ENCODE assay signal across 8 cellular contexts in the genomic region with DNA sequence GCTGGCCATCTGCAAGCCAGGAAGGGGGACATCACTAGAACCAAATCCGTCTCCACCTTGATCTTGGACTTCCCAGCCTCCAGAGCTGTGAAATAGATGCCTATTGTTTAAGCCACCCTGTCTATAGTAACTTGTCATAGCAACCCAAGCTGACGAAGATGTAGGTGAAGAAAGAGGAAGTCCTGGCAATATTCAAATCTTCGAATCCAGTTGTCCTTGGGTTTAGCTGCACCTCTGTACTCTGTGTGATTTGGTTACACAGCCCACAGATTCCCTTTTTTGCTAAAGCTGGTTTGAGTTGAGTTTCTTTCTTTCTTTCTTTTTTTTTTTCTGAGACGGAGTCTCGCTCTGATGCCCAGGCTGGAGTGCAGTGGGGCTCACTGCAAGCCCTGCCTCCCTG.
A peak's percentile ranks its signal among the peaks of the same experiment; 100 is the strongest.
DNase-seq lines count a peak whose midpoint lies in the region; ATAC-seq, FAIRE-seq and TF ChIP-seq lines count a peak whose summit lies in the region.

No MANE protein-coding gene starts in this region.

- SMC1A ChIA-PET in GM12878 (lab: Charles Lee; ENCODE audit: uncharacterized antibody, unreplicated experiment), result interaction anchor here (0.7 to 23.6 kb wide), 10 partner anchors 10 to 278 kb away, joined by 3 to 581 read pairs (median 16); a partner anchor contains a TSS

- peak; percentile 70 to 71; a peak in 3 of 4 replicates for TF ChIP-seq EP300 in GM12878 (IDR thresholded peaks at IDR 0.05; ENCODE audit: borderline replicate concordance in 1 of 2, control insufficient read depth in 1 of 2, low read depth in 2 of 2, low read length in 2 of 2)
- no peak for TF ChIP-seq EP300 in gastroesophageal sphincter (IDR thresholded peaks at IDR 0.05)

- ATAC-seq in GM18499 (IDR thresholded peaks at IDR 0.05; ENCODE audit: insufficient read depth, unreplicated experiment) (peak; percentile 74), GM21526 (IDR thresholded peaks at IDR 0.05; ENCODE audit: low FRiP score, unreplicated experiment) (peak; percentile 55), HG03378 (IDR thresholded peaks at IDR 0.05; ENCODE audit: unreplicated experiment) (peak; percentile 66), GM12878 (peak; percentile 68), gastroesophageal sphincter (no peak)
- no peak for ATAC-seq in stimulated activated naive CD8-positive, alpha-beta T cell treated with anti-CD3 and anti-CD28 coated beads, Interleukin-15, amount 100 ng/mL, for 72 hours

- RAD21 ChIA-PET in GM12878 (lab: Charles Lee; ENCODE audit: unreplicated experiment), result interaction anchor here (1.1 to 20.1 kb wide), 5 partner anchors 67 to 275 kb away, joined by 3 to 396 read pairs (median 5); a partner anchor contains a TSS

- POLR2A ChIA-PET in GM12878 (lab: Charles Lee), result interaction anchor here (0.9 to 3.4 kb wide), 3 partner anchors 113 to 275 kb away, joined by 3 to 18 read pairs (median 4); a partner anchor contains a TSS

- in situ Hi-C loops in GM12878 (cut with MboI), result loop anchor here (5.0 kb wide), 1 partner anchor 112 kb away; a partner anchor contains a TSS

- H3K36me3 ChIP-seq in GM12878 (ENCODE audit: control insufficient read depth in 2 of 2, insufficient read depth in 2 of 2, low read length in 1 of 2) (no peaks in the 10 kb centered on the region), gastroesophageal sphincter (no peaks in the 10 kb centered on the region)

- 1% methylated on average over 5 of the region's 5 CpGs for WGBS in GM12878 (ENCODE audit: insufficient coverage, insufficient replicate concordance, low lambda C conversion rate, missing lambda C conversion rate)
- 91 to 94% methylated on average over 2 to 5 of the region's 5 CpGs for WGBS in gastroesophageal sphincter (ENCODE audit: low coverage in 1 of 2), 2 donors

- no peak overlapping the region for H3K27ac Mint-ChIP-seq in progenitor cell of endocrine pancreas
- H3K27ac Mint-ChIP-seq in stimulated activated naive CD8-positive, alpha-beta T cell treated with anti-CD3 and anti-CD28 coated beads, Interleukin-15, amount 100 ng/mL, for 72 hours, result no peak overlapping the region

- no peak overlapping the region; the same call in 1 of the 2 replicates for H2AFZ ChIP-seq in GM12878 (ENCODE audit: control insufficient read depth, low read depth, low read length)

- CTCF ChIA-PET in GM12878 (lab: Yijun Ruan, JAX), result interaction anchor here (1.1 to 21.9 kb wide), 9 partner anchors 6 to 281 kb away, joined by 3 to 714 read pairs (median 4); a partner anchor contains a TSS

- intact Hi-C loops in GM12878 (cut with micrococcal nuclease; ENCODE audit: unreplicated experiment), result loop anchor here (10.0 kb wide), 1 partner anchor 439 kb away; no protein-coding TSS in a partner anchor

- H3K4me1 Mint-ChIP-seq in progenitor cell of endocrine pancreas (ENCODE audit: low read depth), result peaks cover 22% of the 10 kb centered on the region
- peaks cover 62% of the 10 kb centered on the region for H3K4me1 Mint-ChIP-seq in stimulated activated naive CD8-positive, alpha-beta T cell treated with anti-CD3 and anti-CD28 coated beads, Interleukin-15, amount 100 ng/mL, for 72 hours

- H3K4me1 ChIP-seq in GM12878 (ENCODE audit: control insufficient read depth, insufficient read depth, low read length), result peaks cover 90% of the 10 kb centered on the region
- H3K4me1 ChIP-seq in gastroesophageal sphincter, result peaks cover 0 to 17% (median 0%) of the 10 kb centered on the region in 3 donors

- H4K20me1 ChIP-seq in GM12878 (ENCODE audit: control insufficient read depth, insufficient read depth), result no peaks in the 10 kb centered on the region

- H3K36me3 Mint-ChIP-seq in progenitor cell of endocrine pancreas (ENCODE audit: insufficient read depth), result no peaks in the 10 kb centered on the region

- peaks cover 3% of the 10 kb centered on the region for H3K27me3 Mint-ChIP-seq in progenitor cell of endocrine pancreas
- peaks cover 57% of the 10 kb centered on the region for H3K27me3 Mint-ChIP-seq in stimulated activated naive CD8-positive, alpha-beta T cell treated with anti-CD3 and anti-CD28 coated beads, Interleukin-15, amount 100 ng/mL, for 72 hours

- H3K4me3 ChIP-seq in GM12878, result no peak overlapping the region
- no peak overlapping the region for H3K4me3 ChIP-seq in gastroesophageal sphincter

- peaks cover 2% of the 10 kb centered on the region for H3K9me3 Mint-ChIP-seq in progenitor cell of endocrine pancreas (ENCODE audit: low read depth)
- peaks cover 0 to 4% of the 10 kb centered on the region in 2 donors for H3K9me3 Mint-ChIP-seq in stimulated activated naive CD8-positive, alpha-beta T cell treated with anti-CD3 and anti-CD28 coated beads, Interleukin-15, amount 100 ng/mL, for 72 hours

- TF ChIP-seq CTCF in GM12878 (IDR thresholded peaks at IDR 0.05 in 2 of 3, conservative IDR thresholded peaks at IDR 0.05 in 1 of 3; ENCODE audit: control insufficient read depth in 2 of 3, extremely low read depth in 1 of 3, insufficient read depth in 1 of 3, low read depth in 3 of 3, low read length in 3 of 3), result no peak
- TF ChIP-seq CTCF in gastroesophageal sphincter (IDR thresholded peaks at IDR 0.05), result no peak
- no peak for TF ChIP-seq CTCF in progenitor cell of endocrine pancreas (IDR thresholded peaks at IDR 0.05; ENCODE audit: unreplicated experiment)

- peak; percentile 41 for FAIRE-seq in GM12878 (lab: Jason Lieb, UNC)

- BruUV-seq in GM12878 (replicated peaks; lab: Mats Ljungman, UMichigan), result no TSS peak

- peak; percentile 27; the same call in 1 of the 2 replicates for TF ChIP-seq RAD21 in GM12878 (IDR thresholded peaks at IDR 0.05; ENCODE audit: insufficient read depth, low read depth, low read length)

- no peak overlapping the region for H3K9ac ChIP-seq in GM12878 (ENCODE audit: control insufficient read depth, insufficient read depth, low read length)

- TF ChIP-seq POLR2A in GM12878 (IDR thresholded peaks at IDR 0.05; ENCODE audit: low read depth, low read length) (no peak), gastroesophageal sphincter (IDR thresholded peaks at IDR 0.05) (no peak)

- no peaks in the 10 kb centered on the region for H3K79me2 ChIP-seq in GM12878 (ENCODE audit: control insufficient read depth, insufficient read depth, low read length)

- H3K4me2 ChIP-seq in GM12878 (ENCODE audit: control insufficient read depth, insufficient read depth), result no peak overlapping the region

- H3K27ac ChIP-seq in GM12878 (ENCODE audit: control insufficient read depth, insufficient read depth), result peak overlapping the region; percentile 94
- H3K27ac ChIP-seq in gastroesophageal sphincter, result no peak overlapping the region

- no peak overlapping the region for H3K4me3 Mint-ChIP-seq in progenitor cell of endocrine pancreas (ENCODE audit: low read depth)
- no peak overlapping the region for H3K4me3 Mint-ChIP-seq in stimulated activated naive CD8-positive, alpha-beta T cell treated with anti-CD3 and anti-CD28 coated beads, Interleukin-15, amount 100 ng/mL, for 72 hours

- DNase-seq in GM12878 (ENCODE audit: low read depth, low spot score), result peak; percentile 90
- no peak for DNase-seq in NCI-H526 (lab: John Stamatoyannopoulos, UW)
- no peak for DNase-seq in progenitor cell of endocrine pancreas (ENCODE audit: low spot score, unreplicated experiment)
- no peak for DNase-seq in stimulated activated naive CD8-positive, alpha-beta T cell treated with anti-CD3 and anti-CD28 coated beads, Interleukin-15, amount 100 ng/mL, for 72 hours

- H3K27me3 ChIP-seq in GM12878 (replicated peaks in 1 of 2; ENCODE audit: control insufficient read depth in 2 of 2, insufficient read depth in 2 of 2, low read length in 1 of 2) (no peaks in the 10 kb centered on the region), gastroesophageal sphincter (no peaks in the 10 kb centered on the region)

- peaks cover 14% of the 10 kb centered on the region; the same call in 2 of the 3 replicates for H3K9me3 ChIP-seq in GM12878 (replicated peaks; ENCODE audit: control insufficient read depth, insufficient read depth, low read length)
- no peaks in the 10 kb centered on the region for H3K9me3 ChIP-seq in gastroesophageal sphincter

TF ChIP-seq in GM12878, 131 proteins besides CTCF, POLR2A, EP300 and RAD21 (continues in another document):
- TF ChIP-seq GATAD2B (conservative IDR thresholded peaks at IDR 0.05; ENCODE audit: low read depth), result no peak
- no peak for TF ChIP-seq CHD1 (IDR thresholded peaks at IDR 0.05; ENCODE audit: low read depth, low read length)
- TF ChIP-seq, protein P1, sequence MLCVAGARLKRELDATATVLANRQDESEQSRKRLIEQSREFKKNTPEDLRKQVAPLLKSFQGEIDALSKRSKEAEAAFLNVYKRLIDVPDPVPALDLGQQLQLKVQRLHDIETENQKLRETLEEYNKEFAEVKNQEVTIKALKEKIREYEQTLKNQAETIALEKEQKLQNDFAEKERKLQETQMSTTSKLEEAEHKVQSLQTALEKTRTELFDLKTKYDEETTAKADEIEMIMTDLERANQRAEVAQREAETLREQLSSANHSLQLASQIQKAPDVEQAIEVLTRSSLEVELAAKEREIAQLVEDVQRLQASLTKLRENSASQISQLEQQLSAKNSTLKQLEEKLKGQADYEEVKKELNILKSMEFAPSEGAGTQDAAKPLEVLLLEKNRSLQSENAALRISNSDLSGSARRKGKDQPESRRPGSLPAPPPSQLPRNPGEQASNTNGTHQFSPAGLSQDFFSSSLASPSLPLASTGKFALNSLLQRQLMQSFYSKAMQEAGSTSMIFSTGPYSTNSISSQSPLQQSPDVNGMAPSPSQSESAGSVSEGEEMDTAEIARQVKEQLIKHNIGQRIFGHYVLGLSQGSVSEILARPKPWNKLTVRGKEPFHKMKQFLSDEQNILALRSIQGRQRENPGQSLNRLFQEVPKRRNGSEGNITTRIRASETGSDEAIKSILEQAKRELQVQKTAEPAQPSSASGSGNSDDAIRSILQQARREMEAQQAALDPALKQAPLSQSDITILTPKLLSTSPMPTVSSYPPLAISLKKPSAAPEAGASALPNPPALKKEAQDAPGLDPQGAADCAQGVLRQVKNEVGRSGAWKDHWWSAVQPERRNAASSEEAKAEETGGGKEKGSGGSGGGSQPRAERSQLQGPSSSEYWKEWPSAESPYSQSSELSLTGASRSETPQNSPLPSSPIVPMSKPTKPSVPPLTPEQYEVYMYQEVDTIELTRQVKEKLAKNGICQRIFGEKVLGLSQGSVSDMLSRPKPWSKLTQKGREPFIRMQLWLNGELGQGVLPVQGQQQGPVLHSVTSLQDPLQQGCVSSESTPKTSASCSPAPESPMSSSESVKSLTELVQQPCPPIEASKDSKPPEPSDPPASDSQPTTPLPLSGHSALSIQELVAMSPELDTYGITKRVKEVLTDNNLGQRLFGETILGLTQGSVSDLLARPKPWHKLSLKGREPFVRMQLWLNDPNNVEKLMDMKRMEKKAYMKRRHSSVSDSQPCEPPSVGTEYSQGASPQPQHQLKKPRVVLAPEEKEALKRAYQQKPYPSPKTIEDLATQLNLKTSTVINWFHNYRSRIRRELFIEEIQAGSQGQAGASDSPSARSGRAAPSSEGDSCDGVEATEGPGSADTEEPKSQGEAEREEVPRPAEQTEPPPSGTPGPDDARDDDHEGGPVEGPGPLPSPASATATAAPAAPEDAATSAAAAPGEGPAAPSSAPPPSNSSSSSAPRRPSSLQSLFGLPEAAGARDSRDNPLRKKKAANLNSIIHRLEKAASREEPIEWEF (IDR thresholded peaks at IDR 0.05; ENCODE audit: insufficient replicate concordance, low read depth, low read length), result no peak
- TF ChIP-seq BHLHE40 (IDR thresholded peaks at IDR 0.05; ENCODE audit: borderline replicate concordance in 1 of 2, low read depth in 2 of 2, low read length in 1 of 2), result 0 out of 4 replicates have a peak, but pooled peaks have one; percentile 7 to 10

Comparison
In these comparisons a context has a peak if more than half of its experiments do, and no peak if none do; other contexts are left out.
1. ATAC-seq: peak in GM18499 (single experiment), GM21526 (single experiment), HG03378 (single experiment) and GM12878 (single experiment); none in gastroesophageal sphincter (single experiment) and stimulated activated naive CD8-positive, alpha-beta T cell treated with anti-CD3 and anti-CD28 coated beads, Interleukin-15, amount 100 ng/mL, for 72 hours (single experiment).